28 cellular contexts compared by ENCODE assay signal in genomic region chr11:66683877-66684276, GRCh38.
"Had no signal": no experiment of that assay in that cellular context is flagged by ENCODE, and none has a peak within 500 bp of the region (broad histone marks: within the 10 kb centered on the region; RNA-seq: fewer than 3 reads in every experiment).

No MANE protein-coding gene starts in this region.

- H3K4me1 ChIP-seq: breast epithelium had no signal

- H3K4me3 Mint-ChIP-seq: activated CD4-positive, alpha-beta memory T cell treated with anti-CD3 and anti-CD28 coated beads, Interleukin-2, amount 10 ng/mL, durations not matched to agents 7 days and 5 days; activated CD8-positive, alpha-beta memory T cell treated with anti-CD3 and anti-CD28 coated beads, Interleukin-2, amount 10 ng/mL, durations not matched to agents 7 days and 5 days; activated naive CD4-positive, alpha-beta T cell treated with anti-CD3 and anti-CD28 coated beads for 36 hours; activated T-cell treated with anti-CD3 and anti-CD28 coated beads, Interleukin-2, amount 50 U/mL, for 72 hours; activated T-helper 17 cell treated with anti-CD3 and anti-CD28 coated beads, Interleukin-2, amount 50 U/mL, for 72 hours had no signal

- H3K4me1 Mint-ChIP-seq: activated CD4-positive, alpha-beta memory T cell treated with anti-CD3 and anti-CD28 coated beads, Interleukin-2, amount 10 ng/mL, durations not matched to agents 7 days and 5 days; activated CD8-positive, alpha-beta memory T cell treated with anti-CD3 and anti-CD28 coated beads, Interleukin-2, amount 10 ng/mL, durations not matched to agents 7 days and 5 days; activated T-helper 17 cell treated with anti-CD3 and anti-CD28 coated beads, Interleukin-2, amount 50 U/mL, for 72 hours had no signal

- H3K4me3 ChIP-seq: adrenal gland, body of pancreas, breast epithelium, MG63, PC-9 had no signal

- H3K27me3 Mint-ChIP-seq: activated CD8-positive, alpha-beta memory T cell treated with anti-CD3 and anti-CD28 coated beads, Interleukin-2, amount 10 ng/mL, durations not matched to agents 7 days and 5 days; activated T-helper 17 cell treated with anti-CD3 and anti-CD28 coated beads, Interleukin-2, amount 50 U/mL, for 72 hours had no signal

- H3K9me3 ChIP-seq: adrenal gland, body of pancreas, breast epithelium, MG63 had no signal

- H3K36me3 ChIP-seq: breast epithelium, MG63 had no signal

- DNase-seq: activated CD4-positive, alpha-beta memory T cell treated with anti-CD3 and anti-CD28 coated beads, Interleukin-2, amount 10 ng/mL, durations not matched to agents 7 days and 5 days; activated CD4-positive, alpha-beta T cell treated with anti-CD3 and anti-CD28 coated beads for 1 hour; activated CD4-positive, alpha-beta T cell treated with anti-CD3 and anti-CD28 coated beads for 48 hours; activated CD4-positive, CD25-positive, alpha-beta regulatory T cell; activated CD8-positive, alpha-beta memory T cell treated with anti-CD3 and anti-CD28 coated beads for 24 hours; activated CD8-positive, alpha-beta memory T cell treated with anti-CD3 and anti-CD28 coated beads, Interleukin-2, amount 10 ng/mL, durations not matched to agents 7 days and 5 days; activated CD8-positive, alpha-beta memory T cell treated with anti-CD3 and anti-CD28 coated beads, Interleukin-2, amount 50 U/mL, for 48 hours; activated gamma-delta T cell treated with Interleukin-2 at 50 U/mL for 16 hours; activated naive CD4-positive, alpha-beta T cell treated with anti-CD3 and anti-CD28 coated beads for 36 hours; activated T-cell treated with anti-CD3 and anti-CD28 coated beads, Interleukin-2, amount 50 U/mL, for 72 hours; body of pancreas; Karpas-422; MG63; NCI-H1048; NCI-H1436 treated with DMSO at 0.1 percent for 48 hours; NCI-H1694 treated with DMSO at 0.1 percent for 48 hours; NCI-H2029; NCI-H345; NCI-H524 treated with DMSO at 0.1 percent for 48 hours; NK-92 treated with Interleukin-12 subunit alpha and Interleukin-12 subunit beta, amount 100 ng/mL, for 24 hours; PC-9; Right ventricle myocardium superior; T1000; WERI-Rb-1 had no signal

- H3K27ac ChIP-seq: adrenal gland, body of pancreas, breast epithelium, PC-9, WERI-Rb-1 had no signal

- H3K36me3 Mint-ChIP-seq: activated CD8-positive, alpha-beta memory T cell treated with anti-CD3 and anti-CD28 coated beads, Interleukin-2, amount 10 ng/mL, durations not matched to agents 7 days and 5 days; activated naive CD4-positive, alpha-beta T cell treated with anti-CD3 and anti-CD28 coated beads, Interleukin-2, amount 50 U/mL, for 72 hours had no signal

- H3K9me3 Mint-ChIP-seq: activated CD4-positive, alpha-beta memory T cell treated with anti-CD3 and anti-CD28 coated beads, Interleukin-2, amount 10 ng/mL, durations not matched to agents 7 days and 5 days; activated naive CD4-positive, alpha-beta T cell treated with anti-CD3 and anti-CD28 coated beads for 36 hours; activated naive CD4-positive, alpha-beta T cell treated with anti-CD3 and anti-CD28 coated beads, Interleukin-2, amount 50 U/mL, for 72 hours; activated T-cell treated with anti-CD3 and anti-CD28 coated beads, Interleukin-2, amount 50 U/mL, for 72 hours; activated T-helper 17 cell treated with anti-CD3 and anti-CD28 coated beads, Interleukin-2, amount 50 U/mL, for 72 hours had no signal

- H3K27ac Mint-ChIP-seq: activated CD4-positive, alpha-beta memory T cell treated with anti-CD3 and anti-CD28 coated beads, Interleukin-2, amount 10 ng/mL, durations not matched to agents 7 days and 5 days; activated CD8-positive, alpha-beta memory T cell treated with anti-CD3 and anti-CD28 coated beads, Interleukin-2, amount 10 ng/mL, durations not matched to agents 7 days and 5 days; activated naive CD4-positive, alpha-beta T cell treated with anti-CD3 and anti-CD28 coated beads for 36 hours; activated naive CD4-positive, alpha-beta T cell treated with anti-CD3 and anti-CD28 coated beads, Interleukin-2, amount 50 U/mL, for 72 hours; activated T-cell treated with anti-CD3 and anti-CD28 coated beads, Interleukin-2, amount 50 U/mL, for 72 hours; activated T-helper 17 cell treated with anti-CD3 and anti-CD28 coated beads, Interleukin-2, amount 50 U/mL, for 72 hours had no signal

- H3K27me3 ChIP-seq: adrenal gland, body of pancreas, breast epithelium, MG63 had no signal
